9 cellular contexts compared by ENCODE assay signal in genomic region chr11:64268687-64269379, GRCh38. TPM values are rescaled to one million over a fixed set of nuclear protein-coding genes. Genes with fewer than 3 reads are reported as not detected.
DNase-seq lines count a peak whose midpoint lies in the region; ATAC-seq, FAIRE-seq and TF ChIP-seq lines count a peak whose summit lies in the region.
"Had no signal": no experiment of that assay in that cellular context is flagged by ENCODE, and none has a peak within 500 bp of the region (broad histone marks: within the 10 kb centered on the region; RNA-seq: fewer than 3 reads in every experiment).

No MANE protein-coding gene starts in this region.

- H3K4me3 ChIP-seq in AG10803 (ENCODE audit: low read length) (peak overlapping the region; percentile 71), bronchial epithelial cell (ENCODE audit: low read depth, low read length) (peak overlapping the region; percentile 58)

- intact Hi-C loops in left colon (cut with DNase I, micrococcal nuclease): no loop called here

- peak; percentile 51 for DNase-seq in AG10803 (ENCODE audit: low read depth)
- DNase-seq in RPMI7951 (ENCODE audit: low read depth): peak; percentile 98
- DNase-seq in bronchial epithelial cell (ENCODE audit: low read depth): peak; percentile 32
- DNase-seq in left colon: peak; percentile 83 to 85
- DNase-seq in stimulated activated CD4-positive, alpha-beta T cell treated with anti-CD3 and anti-CD28 coated beads, Interleukin-4, amount 100 ng/mL, for 24 hours: peak; percentile 36
- DNase-seq in COR-L47 (lab: John Stamatoyannopoulos, UW): no peak

- TF ChIP-seq CTCF in AG10803 (conservative IDR thresholded peaks at IDR 0.05; ENCODE audit: low read length) (no peak), bronchial epithelial cell (IDR thresholded peaks at IDR 0.05; ENCODE audit: insufficient read depth, low read length, severe bottlenecking) (no peak)

- no peak for FAIRE-seq in bronchial epithelial cell (lab: Jason Lieb, UNC)

- H3K36me3 ChIP-seq in bronchial epithelial cell (ENCODE audit: control insufficient read depth, insufficient read depth, low read length): peaks cover 24% of the 10 kb centered on the region

- peak; percentile 5 for ATAC-seq in GM18508 (IDR thresholded peaks at IDR 0.05; ENCODE audit: insufficient read depth, unreplicated experiment)
- ATAC-seq in HG03342 (IDR thresholded peaks at IDR 0.05; ENCODE audit: unreplicated experiment): peak; percentile 15
- peak; percentile 25 for ATAC-seq in left colon

- no peaks in the 10 kb centered on the region for H3K27me3 ChIP-seq in bronchial epithelial cell (ENCODE audit: control insufficient read depth, insufficient read depth, low read length)

RNA-seq across cellular contexts. Expression of gene BAD, which starts 15.6 kb away (rescaled TPM):
- total RNA-seq in RPMI7951 (2014; rRNA removed; shearing (Covaris generic)): 121 and 165 TPM in 2 replicates
- 63.4 and 74.2 TPM in 2 replicates for total RNA-seq in bronchial epithelial cell
- 10 to 100 TPM; 83.9 to 90.0 TPM for total RNA-seq in left colon

RNA-seq across cellular contexts. Expression of gene GPR137, which starts 16.8 kb away (rescaled TPM):
- total RNA-seq in RPMI7951 (2014; rRNA removed; shearing (Covaris generic)): 25.9 and 26.8 TPM in 2 replicates
- total RNA-seq in bronchial epithelial cell (2.9 and 5.6 TPM in 2 replicates), left colon (10 to 100 TPM; 31.2 to 37.3 TPM)

RNA-seq across cellular contexts. Expression of gene PLCB3, which starts 17.5 kb away (rescaled TPM):
- total RNA-seq in RPMI7951 (2014; rRNA removed; shearing (Covaris generic)): 48.1 and 60.4 TPM in 2 replicates
- total RNA-seq in bronchial epithelial cell: 20.8 and 33.3 TPM in 2 replicates
- total RNA-seq in left colon: 10 to 100 TPM; 69.9 to 92.2 TPM

RNA-seq across cellular contexts. Expression of gene PPP1R14B, which starts 22.1 kb away (rescaled TPM):
- 418 and 531 TPM in 2 replicates for total RNA-seq in RPMI7951 (2014; rRNA removed; shearing (Covaris generic))
- 392 and 481 TPM in 2 replicates for total RNA-seq in bronchial epithelial cell
- total RNA-seq in left colon: 100 to 1,000 TPM in 1 of 2 donors, 10 to 100 TPM in 1; 96.2 to 147 TPM

RNA-seq across cellular contexts. Expression of gene KCNK4, which starts 22.3 kb away (rescaled TPM):
- not detected in 2 replicates for total RNA-seq in RPMI7951 (2014; rRNA removed; shearing (Covaris generic))
- total RNA-seq in bronchial epithelial cell (under 0.01 TPM in 1 of 2 replicates, not detected in the other), left colon (not detected)
- total RNA-seq: subcutaneous adipose tissue had no signal
